In genomic region chr16:8178271-8178670, GRCh38 we compare ENCODE assay signal across 27 cellular contexts.
"Had no signal": no experiment of that assay in that cellular context is flagged by ENCODE, and none has a peak within 500 bp of the region (broad histone marks: within the 10 kb centered on the region; RNA-seq: fewer than 3 reads in every experiment).

No MANE protein-coding gene starts in this region.

- H3K27me3 ChIP-seq: gastrocnemius medialis, hepatocyte, right atrium auricular region, suprapubic skin, transverse colon, upper lobe of right lung, uterus had no signal

- H3K4me3 ChIP-seq: gastrocnemius medialis, heart left ventricle, hepatocyte, prostate gland, right atrium auricular region, smooth muscle cell, suprapubic skin, transverse colon, upper lobe of right lung, uterus had no signal

- H3K4me1 ChIP-seq: gastrocnemius medialis, heart left ventricle, prostate gland, right atrium auricular region, suprapubic skin, transverse colon, upper lobe of right lung, uterus had no signal

- DNase-seq: effector CD8-positive, alpha-beta T cell; endodermal cell; foreskin fibroblast; gastrocnemius medialis; heart left ventricle; kidney; naive thymus-derived CD8-positive, alpha-beta T cell; nephron progenitor cell; nucleus accumbens; stimulated activated CD4-positive, alpha-beta T cell treated with anti-CD3 and anti-CD28 coated beads, Interleukin-12 subunit alpha, Interleukin-12 subunit beta, amount 100 ng/mL, for 4 hours; stimulated activated CD4-positive, alpha-beta T cell treated with anti-CD3 and anti-CD28 coated beads, Interleukin-1b, Interleukin-23, amount 100 ng/mL, for 48 hours; stimulated activated CD4-positive, alpha-beta T cell treated with anti-CD3 and anti-CD28 coated beads, Interleukin-4, amount 100 ng/mL, for 1 hour; stimulated activated CD8-positive, alpha-beta memory T cell treated with anti-CD3 and anti-CD28 coated beads, Interleukin-4, amount 100 ng/mL, for 48 hours; stimulated activated naive CD4-positive, alpha-beta T cell; stimulated activated naive CD8-positive, alpha-beta T cell treated with anti-CD3 and anti-CD28 coated beads, Interleukin-15, amount 100 ng/mL, for 72 hours; transverse colon; upper lobe of right lung; uterus had no signal

- ATAC-seq: esophagus mucosa; gastrocnemius medialis; heart left ventricle; left lobe of liver; naive thymus-derived CD8-positive, alpha-beta T cell; sciatic nerve; stimulated activated naive CD8-positive, alpha-beta T cell treated with anti-CD3 and anti-CD28 coated beads, Interleukin-15, amount 100 ng/mL, for 72 hours; upper lobe of right lung had no signal

- H3K79me2 ChIP-seq: hepatocyte had no signal

- H2AFZ ChIP-seq: hepatocyte had no signal

- H3K27ac ChIP-seq: epithelial cell of prostate, gastrocnemius medialis, heart left ventricle, hepatocyte, prostate gland, right atrium auricular region, suprapubic skin, transverse colon, upper lobe of right lung, uterus had no signal

- H3K9me3 ChIP-seq: gastrocnemius medialis, heart left ventricle, prostate gland, right atrium auricular region, suprapubic skin, transverse colon, upper lobe of right lung, uterus had no signal

- FAIRE-seq: kidney had no signal

- H3K4me2 ChIP-seq: hepatocyte, smooth muscle cell had no signal

- H3K36me3 ChIP-seq: gastrocnemius medialis, heart left ventricle, prostate gland, right atrium auricular region, suprapubic skin, transverse colon, upper lobe of right lung, uterus had no signal
